In genomic region chr1:204885790-204886189, GRCh38 we compare ENCODE assay signal across 16 cellular contexts. TPM values are rescaled to one million over a fixed set of nuclear protein-coding genes. Genes with fewer than 3 reads are reported as not detected.
DNase-seq lines count a peak whose midpoint lies in the region; ATAC-seq and TF ChIP-seq lines count a peak whose summit lies in the region.
"Had no signal": no experiment of that assay in that cellular context is flagged by ENCODE, and none has a peak within 500 bp of the region (broad histone marks: within the 10 kb centered on the region; RNA-seq: fewer than 3 reads in every experiment).

No MANE protein-coding gene starts in this region.

- no peaks in the 10 kb centered on the region for H3K27me3 Mint-ChIP-seq in endothelial cell (ENCODE audit: unreplicated experiment)

- peak overlapping the region in 10 of 12 donors; percentile 12 to 75 (median 52) for H3K27ac ChIP-seq in heart left ventricle
- H3K27ac ChIP-seq in mesenchymal stem cell (ENCODE audit: low read length, poor library complexity, severe bottlenecking) = no peak overlapping the region
- no peak overlapping the region for H3K27ac ChIP-seq in upper lobe of right lung
- H3K27ac ChIP-seq: psoas muscle had no signal

- H3K4me3 ChIP-seq in heart left ventricle (peak overlapping the region in 5 of 12 donors; percentile 7 to 36 (median 24)), epithelial cell of esophagus (ENCODE audit: low read length) (no peak overlapping the region), mesenchymal stem cell (ENCODE audit: insufficient read depth in 1 of 2, low read depth in 1 of 2, low read length in 2 of 2) (peak overlapping the region in 1 of 2 experiments; percentile 74), upper lobe of right lung (no peak overlapping the region)
- H3K4me3 ChIP-seq: psoas muscle had no signal

- H3K27me3 ChIP-seq in heart left ventricle (peaks cover 0 to 31% (median 0%) of the 10 kb centered on the region in 9 donors), mesenchymal stem cell (ENCODE audit: control insufficient read depth in 1 of 2, insufficient read depth in 1 of 2, low read length in 2 of 2) (peaks cover 0 to 38% of the 10 kb centered on the region in 2 experiments), upper lobe of right lung (no peaks in the 10 kb centered on the region)

- no peak for ATAC-seq in heart left ventricle
- no peak for ATAC-seq in left cardiac atrium
- ATAC-seq in upper lobe of right lung = peak; percentile 24
- ATAC-seq in HG03571 (IDR thresholded peaks at IDR 0.05; ENCODE audit: unreplicated experiment) = no peak
- ATAC-seq: HCT116; psoas muscle; stimulated activated naive B cell treated with anti-CD40 and anti-IgM and Interleukin-4, amounts not matched to agents 10 μg/mL and 1 μg/mL and 100 μg/mL, for 72 hours had no signal

- 66 to 80% (median 70%) methylated on average over 8 of the region's 8 CpGs for WGBS in heart left ventricle, 4 donors
- 87% methylated on average over 8 of the region's 8 CpGs for WGBS in mesenchymal stem cell

- no peak overlapping the region for H2BK5ac ChIP-seq in mesenchymal stem cell (ENCODE audit: low read depth, low read length, poor library complexity, severe bottlenecking)

- peaks cover 14% of the 10 kb centered on the region for H3K4me1 Mint-ChIP-seq in endothelial cell (ENCODE audit: unreplicated experiment)

- TF ChIP-seq CTCF in heart left ventricle (IDR thresholded peaks at IDR 0.05) (no peak), epithelial cell of esophagus (IDR thresholded peaks at IDR 0.05; ENCODE audit: insufficient read depth, low read depth, low read length, missing control alignments) (no peak), upper lobe of right lung (IDR thresholded peaks at IDR 0.05) (no peak), endothelial cell (IDR thresholded peaks at IDR 0.05; ENCODE audit: unreplicated experiment) (no peak)

- no peak overlapping the region for H3K23ac ChIP-seq in mesenchymal stem cell (ENCODE audit: low read length in 2 of 2)

- no peak overlapping the region for H3K14ac ChIP-seq in mesenchymal stem cell (ENCODE audit: low read length in 2 of 2)

- no peak overlapping the region for H3K4me2 ChIP-seq in mesenchymal stem cell (ENCODE audit: low read length, poor library complexity, severe bottlenecking)

- no peak overlapping the region for H3K18ac ChIP-seq in mesenchymal stem cell (ENCODE audit: low read depth in 1 of 2, low read length in 2 of 2)

- H3K36me3 ChIP-seq in heart left ventricle = no peaks in the 10 kb centered on the region
- H3K36me3 ChIP-seq in mesenchymal stem cell (ENCODE audit: control insufficient read depth in 1 of 2, insufficient read depth in 2 of 2, low read depth in 1 of 2, low read length in 2 of 2) = peaks cover 0 to 7% of the 10 kb centered on the region in 2 experiments
- no peaks in the 10 kb centered on the region for H3K36me3 ChIP-seq in upper lobe of right lung

- no peaks in the 10 kb centered on the region for H3K79me1 ChIP-seq in mesenchymal stem cell (replicated peaks; ENCODE audit: low read length, poor library complexity, severe bottlenecking)

- H4K91ac ChIP-seq in mesenchymal stem cell (ENCODE audit: low read length) = no peak overlapping the region

- no peak overlapping the region for H2AFZ ChIP-seq in mesenchymal stem cell (ENCODE audit: low read depth, low read length)

- H3K36me3 Mint-ChIP-seq in endothelial cell (ENCODE audit: low read depth, unreplicated experiment) = no peaks in the 10 kb centered on the region
- H3K36me3 Mint-ChIP-seq: stimulated activated naive B cell treated with anti-CD40 and anti-IgM and Interleukin-4, amounts not matched to agents 10 μg/mL and 1 μg/mL and 100 μg/mL, for 72 hours had no signal

- H3K9ac ChIP-seq in mesenchymal stem cell (ENCODE audit: low read length) = peak overlapping the region; percentile 70

- H3K27ac Mint-ChIP-seq in endothelial cell (ENCODE audit: unreplicated experiment) = no peak overlapping the region
- H3K27ac Mint-ChIP-seq: stimulated activated naive B cell treated with anti-CD40 and anti-IgM and Interleukin-4, amounts not matched to agents 10 μg/mL and 1 μg/mL and 100 μg/mL, for 72 hours had no signal

- no peaks in the 10 kb centered on the region for H3K9me3 Mint-ChIP-seq in endothelial cell (ENCODE audit: unreplicated experiment)
- H3K9me3 Mint-ChIP-seq: stimulated activated naive B cell treated with anti-CD40 and anti-IgM and Interleukin-4, amounts not matched to agents 10 μg/mL and 1 μg/mL and 100 μg/mL, for 72 hours had no signal

- no peak for TF ChIP-seq POLR2A in heart left ventricle (IDR thresholded peaks at IDR 0.05)

- no peak overlapping the region for H2BK12ac ChIP-seq in mesenchymal stem cell (ENCODE audit: low read length in 2 of 2)

- H3K4me1 ChIP-seq in heart left ventricle (peaks cover 0 to 68% (median 23%) of the 10 kb centered on the region in 12 donors), mesenchymal stem cell (ENCODE audit: control insufficient read depth, insufficient read depth, low read depth, low read length) (no peaks in the 10 kb centered on the region), upper lobe of right lung (peaks cover 4% of the 10 kb centered on the region)
- H3K4me1 ChIP-seq: psoas muscle had no signal

- no peak overlapping the region for H2BK15ac ChIP-seq in mesenchymal stem cell (ENCODE audit: low read depth, poor library complexity, severe bottlenecking)

- no peak overlapping the region for H2BK120ac ChIP-seq in mesenchymal stem cell (ENCODE audit: low read depth, low read length)

- intact Hi-C loops in heart left ventricle (cut with DNase I) (loop anchor here in 3 of 10 donors (5.0 kb wide), 2 partner anchors 52 to 57 kb away; no protein-coding TSS in a partner anchor), left cardiac atrium (cut with DNase I) (no loop called here), upper lobe of right lung (cut with DNase I) (no loop called here)

- no peak overlapping the region for H3K4me3 Mint-ChIP-seq in endothelial cell (ENCODE audit: unreplicated experiment)
- H3K4me3 Mint-ChIP-seq: stimulated activated naive B cell treated with anti-CD40 and anti-IgM and Interleukin-4, amounts not matched to agents 10 μg/mL and 1 μg/mL and 100 μg/mL, for 72 hours had no signal

- no peak overlapping the region for H3K4ac ChIP-seq in mesenchymal stem cell (ENCODE audit: low read depth in 1 of 2, low read length in 2 of 2)

- no peak overlapping the region for H2AK5ac ChIP-seq in mesenchymal stem cell (ENCODE audit: low read length, severe bottlenecking)

- DNase-seq in heart left ventricle = no peak
- no peak for DNase-seq in left cardiac atrium
- peak; percentile 20 for DNase-seq in epithelial cell of esophagus (ENCODE audit: low read depth)
- no peak for DNase-seq in mesenchymal stem cell
- no peak for DNase-seq in upper lobe of right lung
- no peak for DNase-seq in endothelial cell (ENCODE audit: low spot score)
- no peak for DNase-seq in NCI-H1694 (lab: John Stamatoyannopoulos, UW)
- DNase-seq: activated CD4-positive, alpha-beta T cell treated with anti-CD3 and anti-CD28 coated beads for 48 hours; cortex of kidney; DMS 273 treated with DMSO at 0.1 percent for 48 hours; NCI-H2081; NCI-H82; psoas muscle; stimulated activated naive B cell treated with anti-CD40 and anti-IgM and Interleukin-4, amounts not matched to agents 10 μg/mL and 1 μg/mL and 100 μg/mL, for 72 hours had no signal

- H3K9me3 ChIP-seq in heart left ventricle (no peaks in the 10 kb centered on the region), mesenchymal stem cell (ENCODE audit: control insufficient read depth, low read length) (no peaks in the 10 kb centered on the region), upper lobe of right lung (no peaks in the 10 kb centered on the region)
- H3K9me3 ChIP-seq: psoas muscle had no signal

- no peak overlapping the region for H4K8ac ChIP-seq in mesenchymal stem cell (ENCODE audit: low read length)

RNA-seq across cellular contexts. Expression of gene NFASC, which starts 15.1 kb away (rescaled TPM):
- total RNA-seq in heart left ventricle = 10 to 100 TPM in 5 of 9 donors, 1 to 10 TPM in 4; 2.5 to 14.6 (median 10.3) TPM
- 10 to 100 TPM in 1 of 2 donors, 1 to 10 TPM in 1; 2.7 to 14.6 TPM for polyA plus RNA-seq in heart left ventricle
- 10 to 100 TPM; 40.6 to 57.7 TPM for total RNA-seq in left cardiac atrium
- polyA plus RNA-seq in mesenchymal stem cell (2013, experiment 1 of 2) = 0.07 TPM
- polyA plus RNA-seq in mesenchymal stem cell (2013, experiment 2 of 2) = 0.03 TPM
- total RNA-seq in upper lobe of right lung = 24.1 TPM
- total RNA-seq in endothelial cell (ENCODE audit: unreplicated experiment) = 3.8 TPM

Comparison
In these comparisons a context has a peak if more than half of its experiments do, and no peak if none do; other contexts are left out.
1. H3K27ac ChIP-seq: peak in heart left ventricle (10 of 12); none in mesenchymal stem cell (single experiment) and upper lobe of right lung (single experiment).